ENCODE assay signal across 17 cellular contexts in the genomic region with DNA sequence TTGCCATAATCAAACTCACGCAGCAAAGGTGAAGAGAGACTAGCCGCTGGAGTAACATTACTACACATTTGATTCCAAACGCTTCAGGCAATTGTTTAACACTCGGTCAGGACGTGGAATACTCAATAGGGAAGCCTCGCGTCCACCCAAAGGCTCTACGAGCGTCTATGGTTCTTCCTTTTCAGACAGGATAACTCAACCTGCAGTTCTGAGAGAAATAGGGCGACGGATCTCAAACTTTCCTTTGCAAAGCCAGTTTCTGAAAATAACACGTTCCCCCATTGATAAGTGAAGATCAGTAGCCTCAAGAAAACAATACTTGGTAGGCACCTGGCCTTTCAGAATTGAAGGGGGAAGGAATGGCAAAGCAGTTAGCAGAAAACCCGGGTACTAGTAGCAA.
DNase-seq lines count a peak whose midpoint lies in the region; ATAC-seq lines count a peak whose summit lies in the region.
"Had no signal": no experiment of that assay in that cellular context is flagged by ENCODE, and none has a peak within 500 bp of the region (broad histone marks: within the 10 kb centered on the region; RNA-seq: fewer than 3 reads in every experiment).

No MANE protein-coding gene starts in this region.

- no peaks in the 10 kb centered on the region for H3K4me1 ChIP-seq in urinary bladder (ENCODE audit: insufficient read depth)

- no peaks in the 10 kb centered on the region for H3K36me3 ChIP-seq in urinary bladder (ENCODE audit: insufficient read depth)
- H3K36me3 ChIP-seq: cardiac muscle cell had no signal

- peaks cover 23% of the 10 kb centered on the region for H3K27me3 Mint-ChIP-seq in activated naive CD8-positive, alpha-beta T cell
- peaks cover 45% of the 10 kb centered on the region for H3K27me3 Mint-ChIP-seq in activated naive CD8-positive, alpha-beta T cell treated with anti-CD3 and anti-CD28 coated beads, Interleukin-2, amount 50 U/mL, for 24 hours
- H3K27me3 Mint-ChIP-seq in activated T-helper 17 cell treated with anti-CD3 and anti-CD28 coated beads, Interleukin-2, amount 50 U/mL, for 72 hours, result peaks cover 42% of the 10 kb centered on the region

- no peak overlapping the region for H3K27ac Mint-ChIP-seq in activated naive CD8-positive, alpha-beta T cell
- no peak overlapping the region for H3K27ac Mint-ChIP-seq in activated naive CD8-positive, alpha-beta T cell treated with anti-CD3 and anti-CD28 coated beads, Interleukin-2, amount 50 U/mL, for 24 hours
- H3K27ac Mint-ChIP-seq in activated T-helper 17 cell treated with anti-CD3 and anti-CD28 coated beads, Interleukin-2, amount 50 U/mL, for 72 hours, result no peak overlapping the region
- H3K27ac Mint-ChIP-seq: IgD-negative memory B cell had no signal

- peak overlapping the region; percentile 89 for H3K4me3 Mint-ChIP-seq in activated naive CD8-positive, alpha-beta T cell
- no peak overlapping the region for H3K4me3 Mint-ChIP-seq in activated naive CD8-positive, alpha-beta T cell treated with anti-CD3 and anti-CD28 coated beads, Interleukin-2, amount 50 U/mL, for 24 hours
- H3K4me3 Mint-ChIP-seq in activated T-helper 17 cell treated with anti-CD3 and anti-CD28 coated beads, Interleukin-2, amount 50 U/mL, for 72 hours, result peak overlapping the region; percentile 78

- H3K4me3 ChIP-seq in urinary bladder (ENCODE audit: low read depth, low read length), result peak overlapping the region; percentile 62
- H3K4me3 ChIP-seq: lung, PC-9 had no signal

- no peak for DNase-seq in activated naive CD8-positive, alpha-beta T cell treated with anti-CD3 and anti-CD28 coated beads, Interleukin-2, amount 50 U/mL, for 24 hours
- peak; percentile 12 for DNase-seq in left kidney (ENCODE audit: low read depth, low spot score)
- DNase-seq in A172 (ENCODE audit: low spot score), result no peak
- no peak for DNase-seq in activated CD8-positive, alpha-beta memory T cell treated with anti-CD3 and anti-CD28 coated beads, Interleukin-2, amount 50 U/mL, for 48 hours
- DNase-seq: activated CD4-positive, alpha-beta T cell treated with anti-CD3 and anti-CD28 coated beads for 48 hours; activated effector memory CD4-positive, alpha-beta T cell treated with Interleukin-2 at 50 U/mL for 16 hours; DMS79 treated with DMSO at 0.1 percent for 48 hours; NCI-H1105; PC-9; stimulated activated CD8-positive, alpha-beta memory T cell treated with anti-CD3 and anti-CD28 coated beads, Interleukin-4, amount 100 ng/mL, for 48 hours had no signal

- H3K36me3 Mint-ChIP-seq in activated naive CD8-positive, alpha-beta T cell, result no peaks in the 10 kb centered on the region
- no peaks in the 10 kb centered on the region for H3K36me3 Mint-ChIP-seq in activated naive CD8-positive, alpha-beta T cell treated with anti-CD3 and anti-CD28 coated beads, Interleukin-2, amount 50 U/mL, for 24 hours (ENCODE audit: low read depth)
- peaks cover 7% of the 10 kb centered on the region for H3K36me3 Mint-ChIP-seq in activated T-helper 17 cell treated with anti-CD3 and anti-CD28 coated beads, Interleukin-2, amount 50 U/mL, for 72 hours (ENCODE audit: low read depth)
- H3K36me3 Mint-ChIP-seq: IgD-negative memory B cell had no signal

- H3K27ac ChIP-seq in urinary bladder (ENCODE audit: low read depth), result no peak overlapping the region
- H3K27ac ChIP-seq: cardiac muscle cell, PC-9 had no signal

- no peaks in the 10 kb centered on the region for H3K9me3 Mint-ChIP-seq in activated naive CD8-positive, alpha-beta T cell (ENCODE audit: low read depth)
- no peaks in the 10 kb centered on the region for H3K9me3 Mint-ChIP-seq in activated naive CD8-positive, alpha-beta T cell treated with anti-CD3 and anti-CD28 coated beads, Interleukin-2, amount 50 U/mL, for 24 hours
- H3K9me3 Mint-ChIP-seq in activated T-helper 17 cell treated with anti-CD3 and anti-CD28 coated beads, Interleukin-2, amount 50 U/mL, for 72 hours, result no peaks in the 10 kb centered on the region
- H3K9me3 Mint-ChIP-seq: IgD-negative memory B cell had no signal

- WGBS in urinary bladder, result 42% methylated on average over 13 of the region's 13 CpGs

- peaks cover 22% of the 10 kb centered on the region for H3K4me1 Mint-ChIP-seq in activated naive CD8-positive, alpha-beta T cell (ENCODE audit: low read depth)
- peaks cover 23% of the 10 kb centered on the region for H3K4me1 Mint-ChIP-seq in activated naive CD8-positive, alpha-beta T cell treated with anti-CD3 and anti-CD28 coated beads, Interleukin-2, amount 50 U/mL, for 24 hours
- H3K4me1 Mint-ChIP-seq in activated T-helper 17 cell treated with anti-CD3 and anti-CD28 coated beads, Interleukin-2, amount 50 U/mL, for 72 hours, result peaks cover 8% of the 10 kb centered on the region

- no peak for ATAC-seq in activated naive CD8-positive, alpha-beta T cell treated with anti-CD3 and anti-CD28 coated beads, Interleukin-2, amount 50 U/mL, for 24 hours
- ATAC-seq in activated T-helper 17 cell treated with anti-CD3 and anti-CD28 coated beads, Interleukin-2, amount 50 U/mL, for 72 hours (replicated peaks), result no peak
- ATAC-seq in HG03432 (IDR thresholded peaks at IDR 0.05; ENCODE audit: unreplicated experiment), result no peak
